In genomic region chr10:24858908-24859270, GRCh38 we compare ENCODE assay signal across 19 cellular contexts.
A peak's percentile ranks its signal among the peaks of the same experiment; 100 is the strongest.
DNase-seq lines count a peak whose midpoint lies in the region; ATAC-seq and TF ChIP-seq lines count a peak whose summit lies in the region.
"Had no signal": no experiment of that assay in that cellular context is flagged by ENCODE, and none has a peak within 500 bp of the region (broad histone marks: within the 10 kb centered on the region; RNA-seq: fewer than 3 reads in every experiment).

No MANE protein-coding gene starts in this region.

- intact Hi-C loops in Right ventricle myocardium superior (cut with DNase I) (no loop called here), left ventricle myocardium superior (cut with micrococcal nuclease) (no loop called here)

- ATAC-seq in Right ventricle myocardium superior (ENCODE audit: poor library complexity) (peak; percentile 59), left ventricle myocardium superior (no peak), foreskin keratinocyte (peak; percentile 12), GM18505 (IDR thresholded peaks at IDR 0.05; ENCODE audit: unreplicated experiment) (no peak)

- H3K4me1 ChIP-seq in foreskin keratinocyte, result peaks cover 15% of the 10 kb centered on the region
- H3K4me1 ChIP-seq: SJCRH30, upper lobe of left lung had no signal

- TF ChIP-seq POLR2A in GM18505 (IDR thresholded peaks at IDR 0.05; ENCODE audit: borderline replicate concordance, extremely low read depth, insufficient read depth, insufficient read length), result no peak

- no peak for DNase-seq in Right ventricle myocardium superior
- DNase-seq in left ventricle myocardium superior, result no peak
- peak; percentile 3 for DNase-seq in SK-N-DZ (ENCODE audit: low spot score)
- DNase-seq in foreskin keratinocyte, result no peak
- no peak for DNase-seq in anterior cingulate cortex (lab: John Stamatoyannopoulos, UW)
- DNase-seq in MV-4-11 (lab: John Stamatoyannopoulos, UW), result no peak
- DNase-seq: activated CD4-positive, alpha-beta T cell treated with anti-CD3 and anti-CD28 coated beads for 4 hours; activated CD8-positive, alpha-beta memory T cell treated with anti-CD3 and anti-CD28 coated beads for 24 hours; activated T-cell treated with anti-CD3 and anti-CD28 coated beads, Interleukin-2, amount 50 U/mL, for 24 hours; Caco-2; KBM-7; NCI-H1436 treated with DMSO at 0.1 percent for 48 hours; NCI-H510A; T-helper 2 cell; upper lobe of left lung had no signal

- no peak for TF ChIP-seq CTCF in foreskin keratinocyte (conservative IDR thresholded peaks at IDR 0.05)

- H3K27ac ChIP-seq in foreskin keratinocyte (no peak overlapping the region), temporal lobe (ENCODE audit: low read depth, low read length) (peak overlapping the region; percentile 31)
- H3K27ac ChIP-seq: BLaER1 treated with 17β-estradiol and CSF1 and Interleukin-3, amounts not matched to agents 10 nM and 100 nM; SJCRH30; upper lobe of left lung had no signal

- no peaks in the 10 kb centered on the region for H3K27me3 ChIP-seq in foreskin keratinocyte
- H3K27me3 ChIP-seq: BLaER1 treated with 17β-estradiol and CSF1 and Interleukin-3, amounts not matched to agents 10 nM and 100 nM; SJCRH30; upper lobe of left lung had no signal

Comparison
In these comparisons a context has a peak if more than half of its experiments do, and no peak if none do; other contexts are left out.
1. ATAC-seq: peak in Right ventricle myocardium superior (single experiment) and foreskin keratinocyte (single experiment); none in left ventricle myocardium superior (single experiment) and GM18505 (single experiment).